Comparison of ENCODE assay signal across 25 cellular contexts in the genomic region with DNA sequence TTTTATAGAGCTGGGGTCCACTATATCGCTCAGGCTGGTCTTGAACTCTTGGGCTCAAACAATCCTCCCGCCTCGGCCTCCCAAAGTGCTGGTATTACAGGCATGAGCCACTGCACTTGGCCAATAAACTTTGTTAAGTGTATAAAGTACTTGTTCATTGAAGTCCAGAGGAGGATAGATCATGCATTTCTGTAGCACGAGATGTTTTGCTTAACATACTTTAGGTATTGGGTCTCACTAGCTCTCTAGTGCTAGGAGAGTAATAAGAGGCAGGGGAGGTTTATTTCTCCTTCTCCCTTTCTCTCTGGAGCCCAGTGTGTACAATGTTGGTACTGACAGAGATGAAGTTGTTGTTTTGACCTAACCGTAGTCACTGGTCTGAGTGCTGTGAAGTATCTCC.
"Had no signal": no experiment of that assay in that cellular context is flagged by ENCODE, and none has a peak within 500 bp of the region (broad histone marks: within the 10 kb centered on the region; RNA-seq: fewer than 3 reads in every experiment).

No MANE protein-coding gene starts in this region.

- H3K9me3 ChIP-seq: ascending aorta had no signal

- H3K4me3 ChIP-seq: ascending aorta had no signal

- H3K27me3 ChIP-seq: ascending aorta had no signal

- H3K27ac ChIP-seq: ascending aorta, VCaP had no signal

- DNase-seq: activated B cell treated with CpG ODN at 0.5 μM for 24 hours; activated CD4-positive, alpha-beta memory T cell treated with anti-CD3 and anti-CD28 coated beads for 36 hours; activated CD4-positive, alpha-beta T cell treated with anti-CD3 and anti-CD28 coated beads for 4 hours; activated CD4-positive, alpha-beta T cell treated with anti-CD3 and anti-CD28 coated beads, Interleukin-2, amount 10 ng/mL, durations not matched to agents 24 days and 14 days; activated CD4-positive, alpha-beta T cell treated with anti-CD3 and anti-CD28 coated beads, Interleukin-2, amount 50 U/mL, for 1 hour; activated CD4-positive, alpha-beta T cell treated with anti-CD3 and anti-CD28 coated beads, Interleukin-2, amount 50 U/mL, for 4 hours; activated CD4-positive, CD25-positive, alpha-beta regulatory T cell treated with anti-CD3 and anti-CD28 coated beads, Interleukin-2, amount 50 U/mL, for 72 hours; activated CD8-positive, alpha-beta memory T cell treated with anti-CD3 and anti-CD28 coated beads, Interleukin-2, amount 50 U/mL, for 4 hours; activated CD8-positive, alpha-beta T cell treated with anti-CD3 and anti-CD28 coated beads for 36 hours; activated gamma-delta T cell; activated naive CD4-positive, alpha-beta T cell treated with anti-CD3 and anti-CD28 coated beads, Interleukin-2, amount 10 ng/mL, durations not matched to agents 7 days and 5 days; activated naive CD4-positive, alpha-beta T cell treated with Interleukin-2 at 50 U/mL for 16 hours; activated naive CD8-positive, alpha-beta T cell treated with anti-CD3 and anti-CD28 coated beads, Interleukin-2, amount 10 ng/mL, durations not matched to agents 7 days and 5 days; activated naive CD8-positive, alpha-beta T cell treated with anti-CD3 and anti-CD28 coated beads, Interleukin-2, amount 50 U/mL, for 24 hours; activated T-cell treated with anti-CD3 and anti-CD28 coated beads for 4 hours; activated T-cell treated with anti-CD3 and anti-CD28 coated beads, Interleukin-2, amount 50 U/mL, for 1 hour; activated T-cell treated with anti-CD3 and anti-CD28 coated beads, Interleukin-2, amount 50 U/mL, for 4 hours; activated T-cell treated with anti-CD3 and anti-CD28 coated beads, Interleukin-2, amount 50 U/mL, for 72 hours; amygdala; anterior cingulate cortex; central memory CD4-positive, alpha-beta T cell; T-helper 2 cell; T-helper 9 cell had no signal

- H3K36me3 ChIP-seq: ascending aorta had no signal
